ENCODE assay signal across 15 cellular contexts in genomic region chr5:35303152-35303551, GRCh38.
DNase-seq lines count a peak whose midpoint lies in the region; ATAC-seq and TF ChIP-seq lines count a peak whose summit lies in the region.
"Had no signal": no experiment of that assay in that cellular context is flagged by ENCODE, and none has a peak within 500 bp of the region (broad histone marks: within the 10 kb centered on the region; RNA-seq: fewer than 3 reads in every experiment).

No MANE protein-coding gene starts in this region.

- ATAC-seq in GM19035 (IDR thresholded peaks at IDR 0.05; ENCODE audit: unreplicated experiment) = peak; percentile 52
- ATAC-seq in GM21529 (IDR thresholded peaks at IDR 0.05; ENCODE audit: unreplicated experiment) = peak; percentile 44
- ATAC-seq in HG03342 (IDR thresholded peaks at IDR 0.05; ENCODE audit: unreplicated experiment) = peak; percentile 56
- ATAC-seq in esophagus mucosa = peak; percentile 94
- no peak for ATAC-seq in HG02840 (IDR thresholded peaks at IDR 0.05; ENCODE audit: low FRiP score, unreplicated experiment)
- ATAC-seq: body of pancreas; naive thymus-derived CD4-positive, alpha-beta T cell had no signal

- DNase-seq in mesothelial cell of epicardium (ENCODE audit: low spot score in 2 of 2, unreplicated experiment in 2 of 2) = no peak
- DNase-seq in DMS153 treated with DMSO at 0.1 percent for 48 hours (lab: John Stamatoyannopoulos, UW; ENCODE audit: unreplicated experiment) = no peak
- DNase-seq in Calu3 = no peak
- DNase-seq: activated B cell treated with CpG ODN at 0.5 μM for 24 hours; activated naive CD4-positive, alpha-beta T cell treated with anti-CD3 and anti-CD28 coated beads for 36 hours; AML-193; body of pancreas; naive thymus-derived CD4-positive, alpha-beta T cell; NCI-H1694; NCI-H510A treated with DMSO at 0.1 percent for 48 hours had no signal

- CTCF ChIA-PET in Calu3 (lab: Charles Lee) = no interaction called here

- no TSS peak for BruUV-seq in Calu3 (replicated peaks; lab: Mats Ljungman, UMichigan)

- TF ChIP-seq CTCF in mesothelial cell of epicardium (IDR thresholded peaks at IDR 0.05; ENCODE audit: unreplicated experiment) (no peak), Calu3 (IDR thresholded peaks at IDR 0.05; ENCODE audit: unreplicated experiment) (no peak)

- intact Hi-C loops in Calu3 (cut with micrococcal nuclease; ENCODE audit: unreplicated experiment) = no loop called here

- no peaks in the 10 kb centered on the region for H3K36me3 Mint-ChIP-seq in mesothelial cell of epicardium
- no peaks in the 10 kb centered on the region for H3K36me3 Mint-ChIP-seq in Calu3 (ENCODE audit: insufficient read depth, unreplicated experiment)
- H3K36me3 Mint-ChIP-seq: naive thymus-derived CD4-positive, alpha-beta T cell had no signal

- H3K4me1 Mint-ChIP-seq in mesothelial cell of epicardium (peaks cover 5% of the 10 kb centered on the region), Calu3 (ENCODE audit: low read depth, unreplicated experiment) (no peaks in the 10 kb centered on the region)
- H3K4me1 Mint-ChIP-seq: activated B cell treated with CpG ODN at 0.5 μM for 24 hours; naive thymus-derived CD4-positive, alpha-beta T cell had no signal

- H3K9me3 Mint-ChIP-seq in mesothelial cell of epicardium = peaks cover 4% of the 10 kb centered on the region
- H3K9me3 Mint-ChIP-seq in Calu3 (ENCODE audit: low read depth, unreplicated experiment) = peaks cover 7% of the 10 kb centered on the region
- H3K9me3 Mint-ChIP-seq: activated naive CD4-positive, alpha-beta T cell treated with anti-CD3 and anti-CD28 coated beads for 36 hours had no signal

- no peaks in the 10 kb centered on the region for H3K27me3 Mint-ChIP-seq in mesothelial cell of epicardium (ENCODE audit: low read depth)
- no peaks in the 10 kb centered on the region for H3K27me3 Mint-ChIP-seq in Calu3 (ENCODE audit: unreplicated experiment)

- no peak overlapping the region for H3K27ac Mint-ChIP-seq in mesothelial cell of epicardium
- no peak overlapping the region for H3K27ac Mint-ChIP-seq in Calu3 (ENCODE audit: unreplicated experiment)
- H3K27ac Mint-ChIP-seq: activated B cell treated with CpG ODN at 0.5 μM for 24 hours; activated naive CD4-positive, alpha-beta T cell treated with anti-CD3 and anti-CD28 coated beads for 36 hours; naive thymus-derived CD4-positive, alpha-beta T cell had no signal

- H3K4me3 Mint-ChIP-seq in mesothelial cell of epicardium = no peak overlapping the region
- no peak overlapping the region for H3K4me3 Mint-ChIP-seq in Calu3 (ENCODE audit: low read depth, unreplicated experiment)
- H3K4me3 Mint-ChIP-seq: activated B cell treated with CpG ODN at 0.5 μM for 24 hours; activated naive CD4-positive, alpha-beta T cell treated with anti-CD3 and anti-CD28 coated beads for 36 hours; naive thymus-derived CD4-positive, alpha-beta T cell had no signal
